In genomic region chr5:444226-444625, GRCh38 we compare ENCODE assay signal across 8 cellular contexts. TPM values are rescaled to one million over a fixed set of nuclear protein-coding genes. Genes with fewer than 3 reads are reported as not detected.
DNase-seq lines count a peak whose midpoint lies in the region; ATAC-seq and TF ChIP-seq lines count a peak whose summit lies in the region.

No MANE protein-coding gene starts in this region.

- H3K9me3 Mint-ChIP-seq in HFFc6 (no peaks in the 10 kb centered on the region), naive B cell (no peaks in the 10 kb centered on the region)

- peak overlapping the region; percentile 55 for H3K27ac Mint-ChIP-seq in HFFc6
- H3K27ac Mint-ChIP-seq in naive B cell: peak overlapping the region; percentile 6 to 93 (median 73)

- H3K36me3 Mint-ChIP-seq in HFFc6 (ENCODE audit: low read depth) (peaks cover 25% of the 10 kb centered on the region), naive B cell (peaks cover 12 to 19% of the 10 kb centered on the region in 2 donors)

- H3K4me1 Mint-ChIP-seq in HFFc6 (ENCODE audit: low read depth) (peaks cover 35% of the 10 kb centered on the region), naive B cell (peaks cover 41 to 49% (median 42%) of the 10 kb centered on the region in 3 donors)

- POLR2A ChIA-PET in AG04449 (lab: Yijun Ruan, JAX): no interaction called here

- no peak for ATAC-seq in naive B cell (ENCODE audit: low read depth in 2 of 2)
- ATAC-seq in HG03521 (IDR thresholded peaks at IDR 0.05; ENCODE audit: unreplicated experiment): no peak

- H3K4me3 ChIP-seq in AG04449 (ENCODE audit: low read depth, low read length) (peak overlapping the region; percentile 99), brain microvascular endothelial cell (ENCODE audit: low read depth, low read length) (peak overlapping the region; percentile 96)

- CTCF ChIA-PET in AG04449 (lab: Yijun Ruan, JAX): interaction anchor here (0.6 to 5.3 kb wide), 7 partner anchors 10 to 257 kb away, joined by 3 to 45 read pairs (median 3); partner anchors contain the start of gene AHRR

- no peak for DNase-seq in AG04449 (ENCODE audit: low read depth, low spot score)
- no peak for DNase-seq in HFFc6
- no peak for DNase-seq in brain microvascular endothelial cell
- no peak for DNase-seq in naive B cell
- no peak for DNase-seq in stimulated activated CD4-positive, alpha-beta T cell treated with anti-CD3 and anti-CD28 coated beads, Interleukin-4, amount 100 ng/mL, for 24 hours
- no peak for DNase-seq in islet precursor cell
- DNase-seq in SKM-1 (lab: John Stamatoyannopoulos, UW; ENCODE audit: unreplicated experiment): no peak

- H3K27me3 Mint-ChIP-seq in HFFc6 (ENCODE audit: insufficient read depth): peaks cover 15% of the 10 kb centered on the region
- H3K27me3 Mint-ChIP-seq in naive B cell: peaks cover 0 to 12% (median 0%) of the 10 kb centered on the region in 3 donors

- peaks cover 24% of the 10 kb centered on the region for H3K36me3 ChIP-seq in brain microvascular endothelial cell (replicated peaks)

- H3K4me3 Mint-ChIP-seq in HFFc6 (peak overlapping the region; percentile 97), naive B cell (peak overlapping the region; percentile 84 to 98 (median 92))

- no peaks in the 10 kb centered on the region for H3K27me3 ChIP-seq in brain microvascular endothelial cell (replicated peaks)

- TF ChIP-seq CTCF in AG04449 (IDR thresholded peaks at IDR 0.05; ENCODE audit: insufficient read depth, low read length, missing control alignments) (no peak), HFFc6 (IDR thresholded peaks at IDR 0.05) (no peak), brain microvascular endothelial cell (IDR thresholded peaks at IDR 0.05; ENCODE audit: low read depth, low read length, missing control alignments) (no peak)

- in situ Hi-C loops in brain microvascular endothelial cell (cut with HindIII; ENCODE audit: low pct_ligation_motif_present, low sequenced_read_pairs): no loop called here

- H3K27ac ChIP-seq in brain microvascular endothelial cell: no peak overlapping the region

RNA-seq across cellular contexts. Expression of gene EXOC3, which starts 1.2 kb away (rescaled TPM):
- total RNA-seq in HFFc6 (2021; fragmentation: NEBNext Ultra II Directional; extraction: Animal tissue kit (Norgen Biotek cat#: 25700)): 10 to 100 TPM; 46.8 to 54.1 (median 50.3) TPM
- polyA plus RNA-seq in naive B cell (ENCODE audit: low read depth in 6 of 6): 10 to 100 TPM; 18.8 to 36.1 (median 22.9) TPM
